10 cellular contexts compared by ENCODE assay signal in the genomic region with DNA sequence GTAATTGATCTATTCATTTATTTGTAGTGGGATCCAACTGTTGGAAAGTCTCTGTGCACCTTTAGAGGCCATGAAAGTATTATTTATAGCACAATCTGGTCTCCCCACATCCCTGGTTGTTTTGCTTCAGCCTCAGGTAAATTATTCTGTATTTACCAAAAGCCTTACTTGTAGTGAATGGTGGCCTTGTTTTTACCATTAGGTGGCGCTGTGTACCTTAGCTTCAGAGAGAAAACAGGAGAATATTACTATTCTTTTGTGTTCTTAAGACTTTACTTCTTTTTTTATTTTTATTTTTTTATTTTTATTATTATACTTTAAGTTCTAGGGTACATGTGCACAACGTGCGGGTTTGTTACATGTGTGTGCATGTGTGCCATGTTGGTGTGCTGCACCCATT. TPM values are rescaled to one million over a fixed set of nuclear protein-coding genes. Genes with fewer than 3 reads are reported as not detected.
DNase-seq lines count a peak whose midpoint lies in the region; ATAC-seq, FAIRE-seq and TF ChIP-seq lines count a peak whose summit lies in the region.
"Had no signal": no experiment of that assay in that cellular context is flagged by ENCODE, and none has a peak within 500 bp of the region (broad histone marks: within the 10 kb centered on the region; RNA-seq: fewer than 3 reads in every experiment).

No MANE protein-coding gene starts in this region.

- DNase-seq in CD4-positive, CD25-positive, alpha-beta regulatory T cell, result peak in 2 of 3 donors; percentile 32 to 72
- DNase-seq in NCI-H2227 treated with DMSO at 0.1 percent for 48 hours (lab: John Stamatoyannopoulos, UW), result peak; percentile 20
- DNase-seq in astrocyte (ENCODE audit: low read depth), result peak; percentile 24
- DNase-seq in iPS-NIHi7 (ENCODE audit: extremely low spot score), result peak; percentile 52
- peak; percentile 67 for DNase-seq in superior temporal gyrus (ENCODE audit: extremely low spot score)
- DNase-seq in hippocampal formation (lab: John Stamatoyannopoulos, UW), result no peak
- no peak for DNase-seq in cortex of kidney (lab: John Stamatoyannopoulos, UW)

- H3K9me3 ChIP-seq in CD4-positive, CD25-positive, alpha-beta regulatory T cell (ENCODE audit: control insufficient read depth in 2 of 2, low read length in 2 of 2), result no peaks in the 10 kb centered on the region
- no peaks in the 10 kb centered on the region for H3K9me3 ChIP-seq in astrocyte (ENCODE audit: insufficient read depth, low read depth, low read length)

- H3K4me3 ChIP-seq in CD4-positive, CD25-positive, alpha-beta regulatory T cell (ENCODE audit: low read depth, low read length), result no peak overlapping the region
- no peak overlapping the region for H3K4me3 ChIP-seq in astrocyte (ENCODE audit: insufficient read depth, low read depth, low read length)
- H3K4me3 ChIP-seq: skin epidermis had no signal

- no peak overlapping the region for H3K4me3 Mint-ChIP-seq in CD4-positive, CD25-positive, alpha-beta regulatory T cell
- no peak overlapping the region for H3K4me3 Mint-ChIP-seq in astrocyte (ENCODE audit: unreplicated experiment)
- H3K4me3 Mint-ChIP-seq: T-helper 1 cell treated with Interleukin-12 subunit alpha and Interleukin-12 subunit beta and Interleukin-4 antibody, amounts not matched to agents 30 μg/mL and 1 μg/mL, for 36 hours had no signal

- H3K9me3 Mint-ChIP-seq in CD4-positive, CD25-positive, alpha-beta regulatory T cell, result peaks cover 0 to 5% (median 2%) of the 10 kb centered on the region in 7 donors
- peaks cover 2% of the 10 kb centered on the region for H3K9me3 Mint-ChIP-seq in astrocyte (ENCODE audit: unreplicated experiment)

- peaks cover 6% of the 10 kb centered on the region for H3K36me3 ChIP-seq in CD4-positive, CD25-positive, alpha-beta regulatory T cell (ENCODE audit: control insufficient read depth, insufficient read depth, low read length)
- H3K36me3 ChIP-seq in astrocyte (ENCODE audit: insufficient read depth, low read length), result no peaks in the 10 kb centered on the region

- no peak for ATAC-seq in CD4-positive, CD25-positive, alpha-beta regulatory T cell (ENCODE audit: low read depth in 2 of 2)

- H3K9ac ChIP-seq in astrocyte (ENCODE audit: low read length), result no peak overlapping the region

- H3K36me3 Mint-ChIP-seq in CD4-positive, CD25-positive, alpha-beta regulatory T cell, result peaks cover 41% of the 10 kb centered on the region
- H3K36me3 Mint-ChIP-seq in astrocyte (ENCODE audit: low read depth, unreplicated experiment), result peaks cover 3% of the 10 kb centered on the region

- no peaks in the 10 kb centered on the region for H3K27me3 Mint-ChIP-seq in CD4-positive, CD25-positive, alpha-beta regulatory T cell
- no peaks in the 10 kb centered on the region for H3K27me3 Mint-ChIP-seq in astrocyte (ENCODE audit: low read depth, unreplicated experiment)

- FAIRE-seq in astrocyte (lab: Jason Lieb, UNC), result no peak

- H2AFZ ChIP-seq in astrocyte (ENCODE audit: low read depth, low read length), result no peak overlapping the region

- H3K4me2 ChIP-seq in astrocyte (ENCODE audit: low read length), result no peak overlapping the region

- H3K4me1 ChIP-seq in CD4-positive, CD25-positive, alpha-beta regulatory T cell (ENCODE audit: control insufficient read depth, insufficient read depth, low read length, poor library complexity, severe bottlenecking), result no peaks in the 10 kb centered on the region
- H3K4me1 ChIP-seq in astrocyte (ENCODE audit: insufficient read depth, low read length), result no peaks in the 10 kb centered on the region

- no peaks in the 10 kb centered on the region for H3K27me3 ChIP-seq in CD4-positive, CD25-positive, alpha-beta regulatory T cell (ENCODE audit: control insufficient read depth, insufficient read depth, low read length)
- no peaks in the 10 kb centered on the region for H3K27me3 ChIP-seq in astrocyte (ENCODE audit: insufficient read depth, low read length)

- H3K27ac Mint-ChIP-seq in CD4-positive, CD25-positive, alpha-beta regulatory T cell, result no peak overlapping the region
- H3K27ac Mint-ChIP-seq in astrocyte (ENCODE audit: unreplicated experiment), result no peak overlapping the region
- H3K27ac Mint-ChIP-seq: T-helper 1 cell treated with Interleukin-12 subunit alpha and Interleukin-12 subunit beta and Interleukin-4 antibody, amounts not matched to agents 30 μg/mL and 1 μg/mL, for 36 hours had no signal

- H3K27ac ChIP-seq in CD4-positive, CD25-positive, alpha-beta regulatory T cell (ENCODE audit: insufficient read depth, low read length, poor library complexity, severe bottlenecking), result no peak overlapping the region
- no peak overlapping the region for H3K27ac ChIP-seq in astrocyte (ENCODE audit: low read depth, low read length)
- H3K27ac ChIP-seq: skin epidermis had no signal

- H3K4me1 Mint-ChIP-seq in CD4-positive, CD25-positive, alpha-beta regulatory T cell, result peaks cover 8 to 13% (median 10%) of the 10 kb centered on the region in 4 donors
- no peaks in the 10 kb centered on the region for H3K4me1 Mint-ChIP-seq in astrocyte (ENCODE audit: low read depth, unreplicated experiment)

- no peaks in the 10 kb centered on the region for H3K79me2 ChIP-seq in astrocyte (ENCODE audit: insufficient read depth, low read length)

- TF ChIP-seq CTCF in GM12872 (IDR thresholded peaks at IDR 0.05; ENCODE audit: insufficient read depth, low read depth, low read length) (peak; percentile 65), astrocyte (IDR thresholded peaks at IDR 0.05; ENCODE audit: insufficient read depth, low read depth, low read length) (peak; percentile 79)

- H4K20me1 ChIP-seq in astrocyte (ENCODE audit: insufficient read depth, low read length), result no peaks in the 10 kb centered on the region

RNA-seq across cellular contexts. Expression of gene PEX7, which starts 23.7 kb away (rescaled TPM):
- total RNA-seq in CD4-positive, CD25-positive, alpha-beta regulatory T cell, result 4.1 TPM
- polyA plus RNA-seq in CD4-positive, CD25-positive, alpha-beta regulatory T cell, result 1 to 10 TPM; 4.8 to 9.4 (median 6.3) TPM
- total RNA-seq in astrocyte, result 4.8 and 6.2 TPM in 2 replicates

RNA-seq across cellular contexts. Expression of gene MAP3K5, which starts 53.8 kb away (rescaled TPM):
- 44.0 TPM for total RNA-seq in CD4-positive, CD25-positive, alpha-beta regulatory T cell
- polyA plus RNA-seq in CD4-positive, CD25-positive, alpha-beta regulatory T cell, result 10 to 100 TPM; 14.4 to 25.9 (median 17.9) TPM
- total RNA-seq in astrocyte, result 1.7 TPM in 2 replicates

Comparison
In these comparisons a context has a peak if more than half of its experiments do, and no peak if none do; other contexts are left out.
1. DNase-seq: peak in CD4-positive, CD25-positive, alpha-beta regulatory T cell (2 of 3), NCI-H2227 treated with DMSO at 0.1 percent for 48 hours (single experiment), astrocyte (single experiment), iPS-NIHi7 (single experiment) and superior temporal gyrus (single experiment); none in hippocampal formation (0 of 2) and cortex of kidney (single experiment).
2. RNA of gene MAP3K5, which starts 53.8 kb away (total RNA-seq): 44.0 TPM in CD4-positive, CD25-positive, alpha-beta regulatory T cell (single experiment); 1.7 TPM in astrocyte; every median in the first group is over 10 times any median in the second.